1 cellular context compared by ENCODE assay signal in the genomic region with DNA sequence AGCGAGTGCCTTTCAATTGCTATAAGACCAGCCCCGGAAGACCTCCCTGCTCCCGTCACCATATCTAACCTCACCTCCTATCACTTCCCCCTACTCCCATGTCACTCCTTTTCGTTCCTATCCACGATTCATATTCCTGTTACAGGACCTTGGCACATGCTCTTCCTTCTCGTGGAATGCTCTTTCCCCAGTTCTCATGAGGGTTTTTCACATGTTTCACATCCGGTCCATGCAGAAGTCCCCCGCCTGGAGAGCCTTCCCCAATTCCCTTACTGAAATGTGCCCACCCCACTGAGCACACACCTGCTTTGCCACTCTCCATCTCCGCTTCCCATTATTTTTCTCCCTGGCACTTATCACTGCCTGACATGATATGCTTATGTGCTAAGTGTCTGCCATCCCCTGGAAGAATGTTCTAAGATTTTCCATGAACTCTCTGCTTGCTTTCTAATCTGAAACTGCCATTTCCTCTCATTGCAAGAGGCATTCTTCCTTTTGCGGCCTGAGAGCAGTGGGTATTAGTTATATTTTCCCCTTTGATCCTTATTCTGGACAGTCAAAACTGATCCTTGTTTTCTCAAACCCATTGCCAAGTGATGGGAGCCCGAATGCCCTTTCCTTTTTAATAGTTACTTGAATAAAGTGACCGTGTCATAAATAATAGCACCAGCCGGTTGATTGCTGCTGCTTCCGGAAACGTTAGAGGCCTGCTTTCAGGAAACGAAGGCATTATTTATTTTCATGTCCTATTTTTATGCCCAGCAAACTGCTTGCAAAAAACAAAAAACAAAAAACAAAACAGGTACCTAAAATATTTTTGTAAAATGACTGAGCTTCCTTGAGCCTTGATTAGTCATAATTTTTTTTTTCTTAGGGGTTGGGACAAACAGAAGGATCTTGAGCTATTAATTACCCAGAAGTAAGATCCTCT.
TF ChIP-seq lines count a peak whose summit lies in the region.

No MANE protein-coding gene starts in this region.

TF ChIP-seq in SK-N-SH treated with all-trans-retinoic acid at 6 μM for 48 hours, 23 proteins besides CTCF, POLR2A, EP300 and RAD21 (continued from another document):
- TF ChIP-seq TOX (CRISPR knock-in tag; IDR thresholded peaks at IDR 0.05; ENCODE audit: borderline replicate concordance) (no peak), PPARA (CRISPR knock-in tag; IDR thresholded peaks at IDR 0.05; ENCODE audit: borderline replicate concordance) (no peak), ESRRG (CRISPR knock-in tag; IDR thresholded peaks at IDR 0.05) (no peak), PATZ1 (CRISPR knock-in tag; IDR thresholded peaks at IDR 0.05; ENCODE audit: borderline replicate concordance) (no peak), OSR1 (CRISPR knock-in tag; IDR thresholded peaks at IDR 0.05) (no peak)
- TF ChIP-seq, protein P1, sequence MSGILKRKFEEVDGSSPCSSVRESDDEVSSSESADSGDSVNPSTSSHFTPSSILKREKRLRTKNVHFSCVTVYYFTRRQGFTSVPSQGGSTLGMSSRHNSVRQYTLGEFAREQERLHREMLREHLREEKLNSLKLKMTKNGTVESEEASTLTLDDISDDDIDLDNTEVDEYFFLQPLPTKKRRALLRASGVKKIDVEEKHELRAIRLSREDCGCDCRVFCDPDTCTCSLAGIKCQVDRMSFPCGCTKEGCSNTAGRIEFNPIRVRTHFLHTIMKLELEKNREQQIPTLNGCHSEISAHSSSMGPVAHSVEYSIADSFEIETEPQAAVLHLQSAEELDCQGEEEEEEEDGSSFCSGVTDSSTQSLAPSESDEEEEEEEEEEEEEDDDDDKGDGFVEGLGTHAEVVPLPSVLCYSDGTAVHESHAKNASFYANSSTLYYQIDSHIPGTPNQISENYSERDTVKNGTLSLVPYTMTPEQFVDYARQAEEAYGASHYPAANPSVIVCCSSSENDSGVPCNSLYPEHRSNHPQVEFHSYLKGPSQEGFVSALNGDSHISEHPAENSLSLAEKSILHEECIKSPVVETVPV (CRISPR knock-in tag; IDR thresholded peaks at IDR 0.05), result no peak
TF ChIP-seq in SK-N-SH treated with all-trans-retinoic acid at 6 μM for 48 hours: peak in this region for 0.
